In the genomic region with DNA sequence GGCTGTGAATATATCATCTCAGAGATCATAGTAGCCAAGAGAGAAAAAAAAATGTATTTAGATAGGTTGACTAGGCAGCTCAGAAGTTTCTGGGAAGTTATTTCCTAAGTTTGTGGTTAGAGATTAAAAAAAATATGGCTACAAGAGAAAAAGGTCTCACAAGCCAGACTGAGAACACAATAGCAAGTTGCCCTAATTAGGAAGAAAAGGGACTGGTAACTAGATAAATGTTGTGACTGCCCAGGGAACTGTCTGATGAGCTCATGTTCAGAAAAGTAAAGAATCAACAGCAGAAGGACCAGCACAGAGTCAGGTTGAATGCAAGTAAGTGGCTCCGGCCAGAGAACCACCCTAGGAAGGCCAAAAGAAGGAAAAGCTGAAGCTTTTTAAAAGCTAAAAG, we compare ENCODE assay signal across 19 cellular contexts.
DNase-seq lines count a peak whose midpoint lies in the region; ATAC-seq and TF ChIP-seq lines count a peak whose summit lies in the region.
"Had no signal": no experiment of that assay in that cellular context is flagged by ENCODE, and none has a peak within 500 bp of the region (broad histone marks: within the 10 kb centered on the region; RNA-seq: fewer than 3 reads in every experiment).

No MANE protein-coding gene starts in this region.

- H2BK12ac ChIP-seq in H9 (ENCODE audit: insufficient read length, low read depth, low read length), result no peak overlapping the region

- TF ChIP-seq CTCF in H9 (conservative IDR thresholded peaks at IDR 0.05) (no peak), WTC11 (IDR thresholded peaks at IDR 0.05) (no peak), fibroblast of pulmonary artery (IDR thresholded peaks at IDR 0.05; ENCODE audit: low read length, missing control alignments) (no peak), thoracic aorta (IDR thresholded peaks at IDR 0.05) (no peak)

- no CpG with 5 or more reads among the region's 1 CpG for WGBS in H9 (ENCODE audit: extremely low coverage, insufficient read length, low lambda C conversion rate)

- no peak overlapping the region for H2BK15ac ChIP-seq in H9 (ENCODE audit: low read depth, low read length)

- POLR2A ChIA-PET in WTC11 (lab: Charles Lee), result no interaction called here

- no peaks in the 10 kb centered on the region for H3K23me2 ChIP-seq in H9 (ENCODE audit: insufficient read length, low read depth, low read length, poor library complexity, severe bottlenecking)

- no peak overlapping the region for H3T11ph ChIP-seq in H9 (ENCODE audit: low read length)

- H3K9ac ChIP-seq in H9 (ENCODE audit: extremely low read depth, insufficient read length, low read length), result no peak overlapping the region

- CTCF ChIA-PET in WTC11 (lab: Charles Lee), result no interaction called here

- H3K23ac ChIP-seq in H9 (ENCODE audit: insufficient read length, low read depth, low read length), result no peak overlapping the region

- no peaks in the 10 kb centered on the region for H4K20me1 ChIP-seq in H9 (ENCODE audit: control insufficient read depth, insufficient read depth, insufficient read length)

- H2AFZ ChIP-seq in H9 (ENCODE audit: low read length), result no peak overlapping the region
- H2AFZ ChIP-seq: GM23338 had no signal

- no peak overlapping the region for H3K14ac ChIP-seq in H9 (ENCODE audit: insufficient read depth, low read length)

- H3K27ac ChIP-seq in H9 (ENCODE audit: insufficient read length, low read depth, low read length) (no peak overlapping the region), thoracic aorta (peak overlapping the region; percentile 70 to 73)

- no peak overlapping the region for H4K91ac ChIP-seq in H9 (ENCODE audit: insufficient read length, low read depth, low read length)

- no peaks in the 10 kb centered on the region for H3K9me3 Mint-ChIP-seq in H9
- no peaks in the 10 kb centered on the region for H3K9me3 Mint-ChIP-seq in WTC11
- H3K9me3 Mint-ChIP-seq: GM23338 had no signal

- H3K56ac ChIP-seq in H9 (ENCODE audit: insufficient read length, low read depth, low read length), result no peak overlapping the region

- no peak overlapping the region for H3K4ac ChIP-seq in H9 (ENCODE audit: low read depth, low read length)

- no peak overlapping the region for H4K8ac ChIP-seq in H9 (replicated peaks; ENCODE audit: insufficient read length, low read depth, low read length)

- H3K27me3 Mint-ChIP-seq in H9 (ENCODE audit: low read depth), result no peaks in the 10 kb centered on the region
- H3K27me3 Mint-ChIP-seq in WTC11 (ENCODE audit: low read depth), result no peaks in the 10 kb centered on the region
- H3K27me3 Mint-ChIP-seq: CD4-positive, alpha-beta T cell had no signal

- H3K79me2 ChIP-seq in H9 (ENCODE audit: insufficient read depth, low read length), result no peaks in the 10 kb centered on the region

- H3K27ac Mint-ChIP-seq in H9 (peak overlapping the region in 2 of 3 experiments; percentile 11 to 75; a peak in 3 of 7 replicates), WTC11 (peak overlapping the region; percentile 2; the same call in 1 of the 2 replicates)
- H3K27ac Mint-ChIP-seq: CD4-positive, alpha-beta T cell; GM23338 had no signal

- H3K27me3 ChIP-seq in H9 (ENCODE audit: insufficient read depth, low read length) (no peaks in the 10 kb centered on the region), thoracic aorta (replicated peaks; ENCODE audit: insufficient read depth) (no peaks in the 10 kb centered on the region)

- H3K4me1 ChIP-seq in H9 (ENCODE audit: insufficient read depth, low read length) (no peaks in the 10 kb centered on the region; the same call in 1 of the 2 replicates), thoracic aorta (ENCODE audit: control insufficient read depth in 1 of 2, low read depth in 2 of 2) (peaks cover 9 to 19% of the 10 kb centered on the region in 2 donors)

- DNase-seq in H9 (no peak), WTC11 (ENCODE audit: low spot score) (no peak), fibroblast of pulmonary artery (ENCODE audit: low read depth) (peak; percentile 87), thoracic aorta (ENCODE audit: low spot score) (no peak), cerebellar nuclear complex (lab: John Stamatoyannopoulos, UW) (no peak)
- no peak for DNase-seq in activated CD4-positive, CD25-positive, alpha-beta regulatory T cell treated with anti-CD3 and anti-CD28 coated beads, Interleukin-2, amount 50 U/mL, for 72 hours
- DNase-seq: activated CD4-positive, alpha-beta T cell treated with anti-CD3 and anti-CD28 coated beads for 4 hours; activated CD8-positive, alpha-beta memory T cell treated with anti-CD3 and anti-CD28 coated beads, Interleukin-2, amount 50 U/mL, for 4 hours; activated gamma-delta T cell treated with Interleukin-2 at 50 U/mL for 16 hours; CD4-positive, alpha-beta T cell; effector CD4-positive, alpha-beta T cell; Kasumi-1; NCI-H1417 treated with DMSO at 0.1 percent for 48 hours; NCI-H510A; SIG-M5; trophoblast cell had no signal

- H3K36me3 Mint-ChIP-seq in H9 (ENCODE audit: insufficient read depth in 1 of 3, low read depth in 3 of 3), result no peaks in the 10 kb centered on the region
- H3K36me3 Mint-ChIP-seq in WTC11, result no peaks in the 10 kb centered on the region

- H2BK120ac ChIP-seq in H9 (ENCODE audit: low read depth, low read length, poor library complexity, severe bottlenecking), result no peak overlapping the region

- no peak overlapping the region for H2AK5ac ChIP-seq in H9 (ENCODE audit: insufficient read length, low read length)

- no peak overlapping the region for H3K4me3 Mint-ChIP-seq in H9
- no peak overlapping the region for H3K4me3 Mint-ChIP-seq in WTC11
- H3K4me3 Mint-ChIP-seq: CD4-positive, alpha-beta T cell; GM23338 had no signal

- ATAC-seq in WTC11 (no peak), thoracic aorta (ENCODE audit: insufficient number of reproducible peaks, low FRiP score, low read depth) (peak; percentile 66), GM21360 (IDR thresholded peaks at IDR 0.05; ENCODE audit: unreplicated experiment) (no peak)
- ATAC-seq: GM23338 had no signal

- no peaks in the 10 kb centered on the region for H3K79me1 ChIP-seq in H9 (ENCODE audit: insufficient read depth, low read depth, low read length, poor library complexity, severe bottlenecking)

- H2BK5ac ChIP-seq in H9 (ENCODE audit: insufficient read length, low read length), result no peak overlapping the region

- H4K5ac ChIP-seq in H9 (ENCODE audit: insufficient read length, low read depth, low read length), result no peak overlapping the region

- H3K36me3 ChIP-seq in thoracic aorta, result no peaks in the 10 kb centered on the region

- H3K4me3 ChIP-seq in fibroblast of pulmonary artery (replicated peaks; ENCODE audit: low read depth, low read length) (no peak overlapping the region), thoracic aorta (no peak overlapping the region)
- H3K4me3 ChIP-seq: GM23338, skin epidermis had no signal

- H2BK20ac ChIP-seq in H9 (ENCODE audit: low read depth, low read length, poor library complexity, severe bottlenecking), result no peak overlapping the region

- no peak overlapping the region for H3K18ac ChIP-seq in H9 (ENCODE audit: insufficient read length, low read depth, low read length)

- H3K4me2 ChIP-seq in H9 (ENCODE audit: insufficient read depth, insufficient read length, low read length), result no peak overlapping the region
- H3K4me2 ChIP-seq: GM23338 had no signal

- H3K9me3 ChIP-seq in H9 (ENCODE audit: control insufficient read depth, low read depth, low read length), result no peaks in the 10 kb centered on the region
- H3K9me3 ChIP-seq in thoracic aorta, result no peaks in the 10 kb centered on the region

- H3K4me1 Mint-ChIP-seq in H9 (peaks cover 16 to 24% of the 10 kb centered on the region in 2 experiments), WTC11 (peaks cover 40% of the 10 kb centered on the region)

TF ChIP-seq in WTC11, 78 proteins besides CTCF, POLR2A, EP300 and RAD21:
- TF ChIP-seq RELA (CRISPR knock-in tag; IDR thresholded peaks at IDR 0.05; ENCODE audit: borderline replicate concordance), result no peak
- TF ChIP-seq, protein P1, sequence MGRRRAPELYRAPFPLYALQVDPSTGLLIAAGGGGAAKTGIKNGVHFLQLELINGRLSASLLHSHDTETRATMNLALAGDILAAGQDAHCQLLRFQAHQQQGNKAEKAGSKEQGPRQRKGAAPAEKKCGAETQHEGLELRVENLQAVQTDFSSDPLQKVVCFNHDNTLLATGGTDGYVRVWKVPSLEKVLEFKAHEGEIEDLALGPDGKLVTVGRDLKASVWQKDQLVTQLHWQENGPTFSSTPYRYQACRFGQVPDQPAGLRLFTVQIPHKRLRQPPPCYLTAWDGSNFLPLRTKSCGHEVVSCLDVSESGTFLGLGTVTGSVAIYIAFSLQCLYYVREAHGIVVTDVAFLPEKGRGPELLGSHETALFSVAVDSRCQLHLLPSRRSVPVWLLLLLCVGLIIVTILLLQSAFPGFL (CRISPR knock-in tag; IDR thresholded peaks at IDR 0.05; ENCODE audit: borderline replicate concordance), result no peak
- TF ChIP-seq ESRRA (CRISPR knock-in tag; IDR thresholded peaks at IDR 0.05; ENCODE audit: borderline replicate concordance), result no peak
- TF ChIP-seq TEAD1 (CRISPR knock-in tag; IDR thresholded peaks at IDR 0.05), result no peak
- no peak for TF ChIP-seq CREM (CRISPR knock-in tag; IDR thresholded peaks at IDR 0.05)
- no peak for TF ChIP-seq ZNF416 (CRISPR knock-in tag; IDR thresholded peaks at IDR 0.05)
- TF ChIP-seq KAT7 (CRISPR knock-in tag; IDR thresholded peaks at IDR 0.05; ENCODE audit: borderline replicate concordance), result no peak
- no peak for TF ChIP-seq MYBL2 (CRISPR knock-in tag; IDR thresholded peaks at IDR 0.05)
- TF ChIP-seq, protein P2, sequence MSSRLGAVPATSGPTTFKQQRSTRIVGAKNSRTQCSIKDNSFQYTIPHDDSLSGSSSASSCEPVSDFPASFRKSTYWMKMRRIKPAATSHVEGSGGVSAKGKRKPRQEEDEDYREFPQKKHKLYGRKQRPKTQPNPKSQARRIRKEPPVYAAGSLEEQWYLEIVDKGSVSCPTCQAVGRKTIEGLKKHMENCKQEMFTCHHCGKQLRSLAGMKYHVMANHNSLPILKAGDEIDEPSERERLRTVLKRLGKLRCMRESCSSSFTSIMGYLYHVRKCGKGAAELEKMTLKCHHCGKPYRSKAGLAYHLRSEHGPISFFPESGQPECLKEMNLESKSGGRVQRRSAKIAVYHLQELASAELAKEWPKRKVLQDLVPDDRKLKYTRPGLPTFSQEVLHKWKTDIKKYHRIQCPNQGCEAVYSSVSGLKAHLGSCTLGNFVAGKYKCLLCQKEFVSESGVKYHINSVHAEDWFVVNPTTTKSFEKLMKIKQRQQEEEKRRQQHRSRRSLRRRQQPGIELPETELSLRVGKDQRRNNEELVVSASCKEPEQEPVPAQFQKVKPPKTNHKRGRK (CRISPR knock-in tag; IDR thresholded peaks at IDR 0.05; ENCODE audit: borderline replicate concordance), result no peak
- TF ChIP-seq FOXK1 (CRISPR knock-in tag; IDR thresholded peaks at IDR 0.05), result no peak
